ENCODE assay signal across 11 cellular contexts in the genomic region with DNA sequence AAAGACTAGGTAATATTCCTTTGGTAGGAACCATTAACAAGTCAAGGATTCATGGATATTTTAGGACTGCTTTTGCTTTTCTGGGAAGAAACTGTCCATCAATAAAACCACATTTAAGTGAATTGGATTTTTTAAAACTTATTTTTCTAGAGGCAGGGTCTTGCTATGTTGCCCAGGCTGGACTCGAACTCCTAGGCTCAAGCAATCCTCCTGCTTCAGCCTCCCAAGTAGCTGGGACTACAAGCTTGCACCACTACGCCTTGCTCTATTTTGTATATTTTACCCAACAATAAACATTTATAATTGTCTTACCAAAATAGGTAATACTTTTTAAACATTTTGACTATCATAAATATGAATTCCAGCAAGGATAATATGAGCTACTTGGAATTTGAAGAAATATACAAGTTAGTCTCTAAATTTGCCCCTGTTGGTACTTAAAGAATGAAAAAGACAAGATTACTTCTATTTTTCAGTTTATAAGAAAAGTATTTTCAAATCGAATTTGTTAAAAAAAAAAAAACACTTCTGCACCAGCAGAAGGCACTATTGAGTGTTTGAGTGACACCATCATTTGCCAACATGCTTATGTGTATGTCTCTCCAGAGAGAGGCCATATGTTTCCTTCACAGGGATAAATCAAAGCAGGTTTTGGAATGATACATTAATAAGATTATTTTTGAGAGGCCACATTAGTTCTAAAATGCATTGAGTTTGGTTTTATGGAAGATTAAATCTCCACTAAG. TPM values are rescaled to one million over a fixed set of nuclear protein-coding genes. Genes with fewer than 3 reads are reported as not detected.
A peak's percentile ranks its signal among the peaks of the same experiment; 100 is the strongest.
DNase-seq lines count a peak whose midpoint lies in the region; ATAC-seq and TF ChIP-seq lines count a peak whose summit lies in the region.
"Had no signal": no experiment of that assay in that cellular context is flagged by ENCODE, and none has a peak within 500 bp of the region (broad histone marks: within the 10 kb centered on the region; RNA-seq: fewer than 3 reads in every experiment).

No MANE protein-coding gene starts in this region.

- H3K4me1 ChIP-seq in breast epithelium (no peaks in the 10 kb centered on the region), transverse colon (no peaks in the 10 kb centered on the region)
- H3K4me1 ChIP-seq: BLaER1 treated with 17β-estradiol and CSF1 and Interleukin-3, amounts not matched to agents 10 nM and 100 nM had no signal

- H3K36me3 Mint-ChIP-seq in MCF 10A (ENCODE audit: insufficient read depth, unreplicated experiment) = peaks cover 37% of the 10 kb centered on the region

- no peak for ATAC-seq in GM18867 (IDR thresholded peaks at IDR 0.05; ENCODE audit: unreplicated experiment)

- no peak overlapping the region for H3K27ac Mint-ChIP-seq in MCF 10A (ENCODE audit: low read depth, unreplicated experiment)
- H3K27ac Mint-ChIP-seq: activated naive CD4-positive, alpha-beta T cell treated with anti-CD3 and anti-CD28 coated beads, Interleukin-2, amount 10 ng/mL, durations not matched to agents 7 days and 5 days had no signal

- no peak for TF ChIP-seq POLR2A in breast epithelium (IDR thresholded peaks at IDR 0.05)
- TF ChIP-seq POLR2A in transverse colon (IDR thresholded peaks at IDR 0.05) = no peak

- 81 to 85% methylated on average over 3 of the region's 3 CpGs for WGBS in transverse colon (ENCODE audit: low coverage in 1 of 2), 2 donors

- H3K4me3 ChIP-seq in breast epithelium (no peak overlapping the region), transverse colon (no peak overlapping the region)
- H3K4me3 ChIP-seq: BLaER1 treated with 17β-estradiol and CSF1 and Interleukin-3, amounts not matched to agents 10 nM and 100 nM had no signal

- no TSS peak for BruUV-seq in MCF 10A (replicated peaks; lab: Mats Ljungman, UMichigan)

- H3K9me3 ChIP-seq in breast epithelium (no peaks in the 10 kb centered on the region), transverse colon (no peaks in the 10 kb centered on the region)
- H3K9me3 ChIP-seq: BLaER1 treated with 17β-estradiol and CSF1 and Interleukin-3, amounts not matched to agents 10 nM and 100 nM had no signal

- H3K27ac ChIP-seq in breast epithelium (no peak overlapping the region), transverse colon (no peak overlapping the region)
- H3K27ac ChIP-seq: BLaER1 treated with 17β-estradiol and CSF1 and Interleukin-3, amounts not matched to agents 10 nM and 100 nM had no signal

- H3K36me3 ChIP-seq in breast epithelium (no peaks in the 10 kb centered on the region), transverse colon (peaks cover 0 to 15% (median 5%) of the 10 kb centered on the region in 4 donors)

- no peaks in the 10 kb centered on the region for H3K4me1 Mint-ChIP-seq in MCF 10A (ENCODE audit: insufficient read depth, unreplicated experiment)
- H3K4me1 Mint-ChIP-seq: activated naive CD4-positive, alpha-beta T cell treated with anti-CD3 and anti-CD28 coated beads, Interleukin-2, amount 10 ng/mL, durations not matched to agents 7 days and 5 days had no signal

- DNase-seq in MCF 10A (ENCODE audit: unreplicated experiment) = peak; percentile 14
- DNase-seq in breast epithelium (ENCODE audit: low spot score in 2 of 2) = no peak
- peak; percentile 67 to 94 for DNase-seq in NCI-H524 (lab: John Stamatoyannopoulos, UW)
- DNase-seq in dermis microvascular lymphatic vessel endothelial cell (ENCODE audit: low read depth in 2 of 2) = peak; percentile 7 to 34
- no peak for DNase-seq in transverse colon
- no peak for DNase-seq in medulla oblongata (ENCODE audit: extremely low spot score)
- no peak for DNase-seq in occipital lobe (lab: John Stamatoyannopoulos, UW)
- DNase-seq: activated naive CD4-positive, alpha-beta T cell treated with anti-CD3 and anti-CD28 coated beads, Interleukin-2, amount 10 ng/mL, durations not matched to agents 7 days and 5 days; IMR-90 had no signal

- POLR2A ChIA-PET in MCF 10A (lab: Yijun Ruan, JAX) = no interaction called here

- no peak overlapping the region for H3K4me3 Mint-ChIP-seq in MCF 10A (ENCODE audit: unreplicated experiment)
- H3K4me3 Mint-ChIP-seq: activated naive CD4-positive, alpha-beta T cell treated with anti-CD3 and anti-CD28 coated beads, Interleukin-2, amount 10 ng/mL, durations not matched to agents 7 days and 5 days had no signal

- H3K27me3 Mint-ChIP-seq in MCF 10A (ENCODE audit: insufficient read depth, unreplicated experiment) = no peaks in the 10 kb centered on the region
- H3K27me3 Mint-ChIP-seq: activated naive CD4-positive, alpha-beta T cell treated with anti-CD3 and anti-CD28 coated beads, Interleukin-2, amount 10 ng/mL, durations not matched to agents 7 days and 5 days had no signal

- in situ Hi-C loops in transverse colon (cut with MboI; ENCODE audit: low pct_ligation_motif_present in 1 of 4, low pct_unique_long_range_greater_than_20kb in 1 of 4, low sequenced_read_pairs in 3 of 4) = no loop called here

- H3K27me3 ChIP-seq in breast epithelium (no peaks in the 10 kb centered on the region), transverse colon (no peaks in the 10 kb centered on the region)
- H3K27me3 ChIP-seq: BLaER1 treated with 17β-estradiol and CSF1 and Interleukin-3, amounts not matched to agents 10 nM and 100 nM had no signal

- TF ChIP-seq EP300 in transverse colon (IDR thresholded peaks at IDR 0.05; ENCODE audit: low read depth) = no peak

- peak; percentile 16 for TF ChIP-seq CTCF in MCF 10A (IDR thresholded peaks at IDR 0.05; ENCODE audit: unreplicated experiment)
- no peak for TF ChIP-seq CTCF in breast epithelium (IDR thresholded peaks at IDR 0.05)
- peak in 3 of 5 experiments; percentile 23 to 41 (median 28) for TF ChIP-seq CTCF in transverse colon (IDR thresholded peaks at IDR 0.05)

- H3K9me3 Mint-ChIP-seq in MCF 10A (ENCODE audit: unreplicated experiment) = no peaks in the 10 kb centered on the region
- H3K9me3 Mint-ChIP-seq: activated naive CD4-positive, alpha-beta T cell treated with anti-CD3 and anti-CD28 coated beads, Interleukin-2, amount 10 ng/mL, durations not matched to agents 7 days and 5 days had no signal

- CTCF ChIA-PET in MCF 10A (lab: Yijun Ruan, JAX) = interaction anchor here (0.5 to 0.8 kb wide), 3 partner anchors 58 to 302 kb away, joined by 3 read pairs; no protein-coding TSS in a partner anchor

- intact Hi-C loops in MCF 10A (cut with micrococcal nuclease) (loop anchor here (1.0 kb wide), 1 partner anchor 99 kb away; no protein-coding TSS in a partner anchor), breast epithelium (cut with DNase I; ENCODE audit: low total_unique reads) (no loop called here), transverse colon (cut with DNase I; ENCODE audit: low total_unique reads) (loop anchor here (10.0 kb wide), 1 partner anchor 134 kb away; no protein-coding TSS in a partner anchor)

RNA-seq across cellular contexts. Expression of gene CARTPT, which starts 60.0 kb away (rescaled TPM):
- total RNA-seq in MCF 10A (2022) = not detected in 2 replicates
- not detected for total RNA-seq in breast epithelium
- total RNA-seq in dermis microvascular lymphatic vessel endothelial cell = not detected in 2 replicates
- 10 to 100 TPM in 1 of 4 donors, 1 to 10 TPM in 1, not detected in 2; 4.4 to 41.9 TPM for total RNA-seq in transverse colon
- total RNA-seq in occipital lobe = not detected
- total RNA-seq: IMR-90 had no signal

Comparison
In these comparisons a context has a peak if more than half of its experiments do, and no peak if none do; other contexts are left out.
1. DNase-seq: peak in MCF 10A (single experiment), NCI-H524 (2 of 2) and dermis microvascular lymphatic vessel endothelial cell (2 of 2); none in breast epithelium (0 of 2), transverse colon (single experiment), medulla oblongata (single experiment) and occipital lobe (single experiment).
2. CTCF ChIP-seq: peak in MCF 10A (single experiment) and transverse colon (3 of 5); none in breast epithelium (0 of 3).